13 cellular contexts compared by ENCODE assay signal in the genomic region with DNA sequence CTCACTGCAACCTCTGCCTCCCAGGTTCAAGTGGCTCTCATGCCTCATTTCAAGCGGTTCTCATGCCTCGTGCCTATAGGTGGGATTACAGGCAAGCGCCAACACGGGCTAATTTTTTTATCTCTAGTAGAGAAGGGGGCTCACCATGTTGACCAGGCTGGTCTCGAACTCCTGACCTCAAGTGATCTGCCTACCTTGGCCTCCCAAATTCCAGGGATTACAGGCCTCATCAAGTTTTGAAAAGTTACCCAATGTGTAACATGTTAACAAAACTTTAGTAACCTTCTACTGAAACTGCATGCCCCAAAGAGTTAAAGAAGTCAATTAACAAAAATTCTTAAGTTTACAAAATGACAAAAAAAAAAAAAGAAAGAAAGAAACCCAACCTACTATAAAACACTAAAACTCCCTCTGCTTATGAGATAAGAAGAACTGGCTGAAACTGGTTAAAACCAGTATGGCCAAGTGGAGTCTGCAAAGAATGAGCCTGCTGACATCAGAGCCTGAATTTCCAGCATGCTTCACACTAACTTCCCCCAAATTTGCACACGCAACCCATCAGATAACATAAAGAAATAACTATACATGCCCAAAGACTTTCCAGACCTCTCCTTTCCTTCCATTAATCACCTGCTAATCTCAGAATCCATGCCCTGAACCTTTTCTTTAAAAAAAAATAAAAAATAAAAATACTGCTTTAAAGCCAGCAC. TPM values are rescaled to one million over a fixed set of nuclear protein-coding genes. Genes with fewer than 3 reads are reported as not detected.
DNase-seq lines count a peak whose midpoint lies in the region; ATAC-seq, FAIRE-seq and TF ChIP-seq lines count a peak whose summit lies in the region.
"Had no signal": no experiment of that assay in that cellular context is flagged by ENCODE, and none has a peak within 500 bp of the region (broad histone marks: within the 10 kb centered on the region; RNA-seq: fewer than 3 reads in every experiment).

No MANE protein-coding gene starts in this region.

- H3K4me1 ChIP-seq in Peyer's patch = no peaks in the 10 kb centered on the region
- H3K4me1 ChIP-seq: prostate gland had no signal

- H3K27ac ChIP-seq in Peyer's patch = no peak overlapping the region
- H3K27ac ChIP-seq: prostate gland had no signal

- H3K9me3 ChIP-seq in Peyer's patch = no peaks in the 10 kb centered on the region
- H3K9me3 ChIP-seq: prostate gland had no signal

- peaks cover 0 to 64% (median 0%) of the 10 kb centered on the region in 3 donors for H3K36me3 ChIP-seq in Peyer's patch

- H3K4me1 Mint-ChIP-seq in natural killer cell (peaks cover 0 to 5% of the 10 kb centered on the region in 2 donors), memory B cell (no peaks in the 10 kb centered on the region)
- no peaks in the 10 kb centered on the region for H3K4me1 Mint-ChIP-seq in natural killer cell treated with Interleukin-12 subunit alpha and Interleukin-12 subunit beta and Interleukin-15 and Interleukin-18, amount 100 ng/mL, for 72 hours (ENCODE audit: low read depth in 2 of 2)
- H3K4me1 Mint-ChIP-seq in activated naive CD8-positive, alpha-beta T cell treated with anti-CD3 and anti-CD28 coated beads, Interleukin-2, amount 50 U/mL, for 24 hours = peaks cover 24% of the 10 kb centered on the region

- H3K36me3 Mint-ChIP-seq in natural killer cell = peaks cover 18% of the 10 kb centered on the region
- H3K36me3 Mint-ChIP-seq in natural killer cell treated with Interleukin-12 subunit alpha and Interleukin-12 subunit beta and Interleukin-15 and Interleukin-18, amount 100 ng/mL, for 72 hours = peaks cover 18% of the 10 kb centered on the region
- H3K36me3 Mint-ChIP-seq in activated naive CD8-positive, alpha-beta T cell treated with anti-CD3 and anti-CD28 coated beads, Interleukin-2, amount 50 U/mL, for 24 hours (ENCODE audit: low read depth) = peaks cover 38% of the 10 kb centered on the region
- H3K36me3 Mint-ChIP-seq in memory B cell = peaks cover 20% of the 10 kb centered on the region

- H3K9me3 Mint-ChIP-seq in natural killer cell (no peaks in the 10 kb centered on the region), memory B cell (no peaks in the 10 kb centered on the region)
- H3K9me3 Mint-ChIP-seq in natural killer cell treated with Interleukin-12 subunit alpha and Interleukin-12 subunit beta and Interleukin-15 and Interleukin-18, amount 100 ng/mL, for 72 hours = no peaks in the 10 kb centered on the region
- H3K9me3 Mint-ChIP-seq in activated naive CD8-positive, alpha-beta T cell treated with anti-CD3 and anti-CD28 coated beads, Interleukin-2, amount 50 U/mL, for 24 hours = no peaks in the 10 kb centered on the region

- no peak for TF ChIP-seq POLR2A in Peyer's patch (IDR thresholded peaks at IDR 0.05)

- DNase-seq in natural killer cell (no peak), memory B cell (ENCODE audit: low spot score in 2 of 2) (no peak), left lobe of liver (ENCODE audit: low spot score) (no peak), GM10248 (ENCODE audit: extremely low spot score) (no peak), Peyer's patch (no peak), D721Med (ENCODE audit: insufficient read length, low spot score) (no peak)
- no peak for DNase-seq in natural killer cell treated with Interleukin-12 subunit alpha and Interleukin-12 subunit beta and Interleukin-15 and Interleukin-18, amount 100 ng/mL, for 72 hours (ENCODE audit: low spot score)
- DNase-seq in activated naive CD8-positive, alpha-beta T cell treated with anti-CD3 and anti-CD28 coated beads, Interleukin-2, amount 50 U/mL, for 24 hours = no peak
- DNase-seq: activated effector memory CD4-positive, alpha-beta T cell treated with Interleukin-2 at 50 U/mL for 16 hours; hippocampal formation; NCI-H2107 had no signal

- no peak overlapping the region for H3K4me3 ChIP-seq in Peyer's patch
- H3K4me3 ChIP-seq: lung, prostate gland had no signal

- FAIRE-seq in D721Med (lab: Jason Lieb, UNC) = no peak

- CTCF ChIA-PET in GM10248 (lab: Yijun Ruan, JAX) = no interaction called here

- H3K27me3 Mint-ChIP-seq in natural killer cell (ENCODE audit: low read depth in 2 of 2) = no peaks in the 10 kb centered on the region
- no peaks in the 10 kb centered on the region for H3K27me3 Mint-ChIP-seq in natural killer cell treated with Interleukin-12 subunit alpha and Interleukin-12 subunit beta and Interleukin-15 and Interleukin-18, amount 100 ng/mL, for 72 hours
- H3K27me3 Mint-ChIP-seq in activated naive CD8-positive, alpha-beta T cell treated with anti-CD3 and anti-CD28 coated beads, Interleukin-2, amount 50 U/mL, for 24 hours = no peaks in the 10 kb centered on the region
- H3K27me3 Mint-ChIP-seq in memory B cell = no peaks in the 10 kb centered on the region

- TF ChIP-seq CTCF in natural killer cell (IDR thresholded peaks at IDR 0.05) (no peak), GM10248 (IDR thresholded peaks at IDR 0.05; ENCODE audit: control extremely low read depth, extremely low read depth, low read depth, missing control alignments) (no peak), Peyer's patch (IDR thresholded peaks at IDR 0.05) (no peak), D721Med (IDR thresholded peaks at IDR 0.05; ENCODE audit: insufficient read depth, missing control alignments) (no peak)

- intact Hi-C loops in natural killer cell (cut with micrococcal nuclease) = no loop called here

- POLR2A ChIA-PET in GM10248 (lab: Yijun Ruan, JAX) = no interaction called here

- ATAC-seq in natural killer cell (no peak), memory B cell (ENCODE audit: low read depth) (no peak), left lobe of liver (no peak)
- no peak for ATAC-seq in natural killer cell treated with Interleukin-12 subunit alpha and Interleukin-12 subunit beta and Interleukin-15 and Interleukin-18, amount 100 ng/mL, for 72 hours
- ATAC-seq in activated naive CD8-positive, alpha-beta T cell treated with anti-CD3 and anti-CD28 coated beads, Interleukin-2, amount 50 U/mL, for 24 hours = no peak

- H3K4me3 Mint-ChIP-seq in natural killer cell (no peak overlapping the region), memory B cell (no peak overlapping the region)
- H3K4me3 Mint-ChIP-seq in natural killer cell treated with Interleukin-12 subunit alpha and Interleukin-12 subunit beta and Interleukin-15 and Interleukin-18, amount 100 ng/mL, for 72 hours = no peak overlapping the region
- no peak overlapping the region for H3K4me3 Mint-ChIP-seq in activated naive CD8-positive, alpha-beta T cell treated with anti-CD3 and anti-CD28 coated beads, Interleukin-2, amount 50 U/mL, for 24 hours

- H3K27me3 ChIP-seq in Peyer's patch = no peaks in the 10 kb centered on the region

- H3K27ac Mint-ChIP-seq in natural killer cell = peak overlapping the region; percentile 50 to 53
- H3K27ac Mint-ChIP-seq in natural killer cell treated with Interleukin-12 subunit alpha and Interleukin-12 subunit beta and Interleukin-15 and Interleukin-18, amount 100 ng/mL, for 72 hours = no peak overlapping the region
- peak overlapping the region; percentile 71 for H3K27ac Mint-ChIP-seq in activated naive CD8-positive, alpha-beta T cell treated with anti-CD3 and anti-CD28 coated beads, Interleukin-2, amount 50 U/mL, for 24 hours
- H3K27ac Mint-ChIP-seq in memory B cell = peak overlapping the region; percentile 16

RNA-seq across cellular contexts. Expression of a gene that starts 25.5 kb away (rescaled TPM):
- 10 to 100 TPM; 11.3 to 12.1 (median 12.0) TPM for total RNA-seq in natural killer cell
- total RNA-seq in natural killer cell treated with Interleukin-12 subunit alpha and Interleukin-12 subunit beta and Interleukin-15 and Interleukin-18, amount 100 ng/mL, for 72 hours = 10 to 100 TPM; 60.0 to 68.9 TPM
- total RNA-seq in left lobe of liver = 18.2 TPM
- total RNA-seq in Peyer's patch = 10 to 100 TPM in 3 of 4 donors, 1 to 10 TPM in 1; 8.3 to 17.0 (median 13.4) TPM

Comparison
In these comparisons a context has a peak if more than half of its experiments do, and no peak if none do; other contexts are left out.
1. H3K27ac Mint-ChIP-seq: peak in natural killer cell (2 of 2), activated naive CD8-positive, alpha-beta T cell treated with anti-CD3 and anti-CD28 coated beads, Interleukin-2, amount 50 U/mL, for 24 hours (single experiment) and memory B cell (single experiment); none in natural killer cell treated with Interleukin-12 subunit alpha and Interleukin-12 subunit beta and Interleukin-15 and Interleukin-18, amount 100 ng/mL, for 72 hours (0 of 2).